ENCODE assay signal across 16 cellular contexts in the genomic region with DNA sequence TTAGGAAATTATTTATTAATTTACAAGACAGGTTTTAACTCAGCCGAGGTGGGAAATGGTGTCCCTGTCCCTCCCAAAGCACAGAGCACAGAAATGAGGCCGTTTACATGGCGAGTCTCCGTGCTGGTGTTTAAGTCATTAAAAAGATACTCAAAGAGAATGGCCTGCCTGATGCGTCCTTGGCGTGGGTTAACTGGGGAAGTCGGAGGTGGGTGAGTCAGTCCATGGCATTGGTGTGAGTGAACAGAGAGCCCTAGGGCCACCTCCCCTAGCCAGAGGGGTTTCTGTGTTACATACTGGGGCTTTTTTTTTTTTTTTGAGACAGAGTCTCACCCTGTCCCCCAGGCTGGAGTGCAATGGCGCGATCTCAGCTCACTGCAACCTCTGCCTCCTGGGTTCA. TPM values are rescaled to one million over a fixed set of nuclear protein-coding genes. Genes with fewer than 3 reads are reported as not detected.
DNase-seq lines count a peak whose midpoint lies in the region; ATAC-seq, FAIRE-seq and TF ChIP-seq lines count a peak whose summit lies in the region.
"Had no signal": no experiment of that assay in that cellular context is flagged by ENCODE, and none has a peak within 500 bp of the region (broad histone marks: within the 10 kb centered on the region; RNA-seq: fewer than 3 reads in every experiment).

No MANE protein-coding gene starts in this region.

- dilution Hi-C loops in keratinocyte (cut with MboI; ENCODE audit: extremely low pct_ligation_motif_present, low sequenced_read_pairs) = no loop called here

- H3K4me3 Mint-ChIP-seq in activated T-helper 2 cell treated with anti-CD3 and anti-CD28 coated beads, Interferon-gamma antibody, Interleukin-2, Interleukin-4, amounts not matched to agents 10 μg/mL and 5 μg/mL and 100 μg/mL, durations not matched to agents 14 hours and 24 hours and 36 hours (ENCODE audit: low read depth) = peak overlapping the region; percentile 8

- DNase-seq in EH (ENCODE audit: low read depth) (peak; percentile 21), keratinocyte (ENCODE audit: low read depth, low spot score) (no peak), upper lobe of right lung (no peak), neuronal stem cell (ENCODE audit: low spot score) (no peak)
- DNase-seq in activated T-helper 2 cell treated with anti-CD3 and anti-CD28 coated beads, Interferon-gamma antibody, Interleukin-2, Interleukin-4, amounts not matched to agents 10 μg/mL and 5 μg/mL and 100 μg/mL, durations not matched to agents 14 hours and 24 hours and 36 hours (ENCODE audit: low spot score) = no peak
- DNase-seq: activated T-cell treated with anti-CD3 and anti-CD28 coated beads, Interleukin-2, amount 50 U/mL, for 72 hours; BE2C; body of pancreas; NCI-H1048; NCI-H2171 treated with DMSO at 0.1 percent for 48 hours; SW 1271 had no signal

- TF ChIP-seq CTCF in keratinocyte (optimal IDR thresholded peaks at IDR 0.05 in 1 of 3, IDR thresholded peaks at IDR 0.05 in 1 of 3, conservative IDR thresholded peaks at IDR 0.05 in 1 of 3; ENCODE audit: extremely low read depth in 1 of 3, insufficient read depth in 2 of 3, low read length in 3 of 3) (no peak), upper lobe of right lung (IDR thresholded peaks at IDR 0.05) (no peak)

- intact Hi-C loops in activated T-helper 2 cell treated with anti-CD3 and anti-CD28 coated beads, Interferon-gamma antibody, Interleukin-2, Interleukin-4, amounts not matched to agents 10 μg/mL and 5 μg/mL and 100 μg/mL, durations not matched to agents 14 hours and 24 hours and 36 hours (cut with micrococcal nuclease) = no loop called here
- intact Hi-C loops in upper lobe of right lung (cut with DNase I) = no loop called here

- H4K8ac ChIP-seq in neuronal stem cell (ENCODE audit: low read depth, low read length) = no peak overlapping the region

- H4K91ac ChIP-seq in neuronal stem cell (ENCODE audit: low read depth, low read length, poor library complexity) = no peak overlapping the region

- peaks cover 40 to 70% (median 59%) of the 10 kb centered on the region in 11 experiments for H3K36me3 ChIP-seq in BLaER1 treated with 17β-estradiol and CSF1 and Interleukin-3, amounts not matched to agents 10 nM and 100 nM
- H3K36me3 ChIP-seq in keratinocyte (ENCODE audit: control insufficient read depth in 2 of 2, extremely low read depth in 1 of 2, insufficient read depth in 2 of 2, low read length in 2 of 2) = peaks cover 2 to 10% of the 10 kb centered on the region in 2 experiments
- peaks cover 48% of the 10 kb centered on the region for H3K36me3 ChIP-seq in upper lobe of right lung
- peaks cover 24 to 50% of the 10 kb centered on the region in 2 donors for H3K36me3 ChIP-seq in neuronal stem cell (replicated peaks in 1 of 2; ENCODE audit: control insufficient read depth in 2 of 2, insufficient read depth in 2 of 2, low read length in 2 of 2)

- H3K18ac ChIP-seq in neuronal stem cell (ENCODE audit: low read length) = no peak overlapping the region

- H2BK15ac ChIP-seq in neuronal stem cell (ENCODE audit: low read length) = no peak overlapping the region

- H3K36me3 Mint-ChIP-seq in activated T-helper 2 cell treated with anti-CD3 and anti-CD28 coated beads, Interferon-gamma antibody, Interleukin-2, Interleukin-4, amounts not matched to agents 10 μg/mL and 5 μg/mL and 100 μg/mL, durations not matched to agents 14 hours and 24 hours and 36 hours (ENCODE audit: low read depth) = peaks cover 47% of the 10 kb centered on the region

- FAIRE-seq in keratinocyte (lab: Jason Lieb, UNC) = no peak
- FAIRE-seq: GM12891, urothelium cell line had no signal

- no peak overlapping the region for H2AFZ ChIP-seq in keratinocyte (ENCODE audit: control insufficient read depth, low read length)
- no peak overlapping the region for H2AFZ ChIP-seq in neuronal stem cell (ENCODE audit: low read length)

- peaks cover 34 to 47% (median 39%) of the 10 kb centered on the region in 10 experiments for H3K4me1 ChIP-seq in BLaER1 treated with 17β-estradiol and CSF1 and Interleukin-3, amounts not matched to agents 10 nM and 100 nM
- peaks cover 39% of the 10 kb centered on the region for H3K4me1 ChIP-seq in keratinocyte (ENCODE audit: control insufficient read depth, extremely low read depth, insufficient read depth, low read length)
- peaks cover 27% of the 10 kb centered on the region for H3K4me1 ChIP-seq in upper lobe of right lung
- peaks cover 3 to 11% of the 10 kb centered on the region in 2 donors for H3K4me1 ChIP-seq in neuronal stem cell (ENCODE audit: control insufficient read depth in 2 of 2, insufficient read depth in 1 of 2, low read depth in 1 of 2, low read length in 2 of 2)

- H3K14ac ChIP-seq in neuronal stem cell (ENCODE audit: low read length) = no peak overlapping the region

- H3K79me2 ChIP-seq in keratinocyte (ENCODE audit: control insufficient read depth, insufficient read depth, low read length) = peaks cover 49% of the 10 kb centered on the region

- H3K4me1 Mint-ChIP-seq in activated T-helper 2 cell treated with anti-CD3 and anti-CD28 coated beads, Interferon-gamma antibody, Interleukin-2, Interleukin-4, amounts not matched to agents 10 μg/mL and 5 μg/mL and 100 μg/mL, durations not matched to agents 14 hours and 24 hours and 36 hours (ENCODE audit: low read depth) = peaks cover 15% of the 10 kb centered on the region

- peaks cover 21% of the 10 kb centered on the region for H3K79me1 ChIP-seq in neuronal stem cell (ENCODE audit: low read depth, low read length)

- no CpG with 5 or more reads among the region's 9 CpGs for WGBS in neuronal stem cell (ENCODE audit: extremely low coverage in 2 of 2, insufficient read length in 2 of 2, insufficient replicate concordance in 1 of 2), 2 donors

- peak overlapping the region in 10 of 11 experiments; percentile 92 to 100 (median 98); a peak in 18 of 22 replicates for H3K4me2 ChIP-seq in BLaER1 treated with 17β-estradiol and CSF1 and Interleukin-3, amounts not matched to agents 10 nM and 100 nM
- H3K4me2 ChIP-seq in keratinocyte (ENCODE audit: control insufficient read depth, extremely low read depth, insufficient read depth, low read depth, low read length) (peak overlapping the region; percentile 93), neuronal stem cell (ENCODE audit: insufficient read depth, low read length, poor library complexity, severe bottlenecking) (no peak overlapping the region)

- H3K23ac ChIP-seq in neuronal stem cell (ENCODE audit: low read depth, low read length, poor library complexity) = no peak overlapping the region

- H2BK120ac ChIP-seq in neuronal stem cell (ENCODE audit: low read depth, low read length) = no peak overlapping the region

- peak overlapping the region; percentile 33 for H3K27ac Mint-ChIP-seq in activated T-helper 2 cell treated with anti-CD3 and anti-CD28 coated beads, Interferon-gamma antibody, Interleukin-2, Interleukin-4, amounts not matched to agents 10 μg/mL and 5 μg/mL and 100 μg/mL, durations not matched to agents 14 hours and 24 hours and 36 hours

- H3K9me3 Mint-ChIP-seq in activated T-helper 2 cell treated with anti-CD3 and anti-CD28 coated beads, Interferon-gamma antibody, Interleukin-2, Interleukin-4, amounts not matched to agents 10 μg/mL and 5 μg/mL and 100 μg/mL, durations not matched to agents 14 hours and 24 hours and 36 hours = no peaks in the 10 kb centered on the region
- H3K9me3 Mint-ChIP-seq: activated T-cell treated with anti-CD3 and anti-CD28 coated beads, Interleukin-2, amount 50 U/mL, for 72 hours had no signal

- no peaks in the 10 kb centered on the region for H3K27me3 ChIP-seq in BLaER1 treated with 17β-estradiol and CSF1 and Interleukin-3, amounts not matched to agents 10 nM and 100 nM
- no peaks in the 10 kb centered on the region for H3K27me3 ChIP-seq in keratinocyte (ENCODE audit: control insufficient read depth, extremely low read depth, insufficient read depth, low read length)
- no peaks in the 10 kb centered on the region for H3K27me3 ChIP-seq in upper lobe of right lung
- no peaks in the 10 kb centered on the region for H3K27me3 ChIP-seq in neuronal stem cell (ENCODE audit: control insufficient read depth in 3 of 3, insufficient read depth in 3 of 3, low read depth in 1 of 3, low read length in 3 of 3)
- H3K27me3 ChIP-seq: BE2C, body of pancreas had no signal

- H4K20me1 ChIP-seq in BLaER1 treated with 17β-estradiol and CSF1 and Interleukin-3, amounts not matched to agents 10 nM and 100 nM = peaks cover 0 to 70% (median 36%) of the 10 kb centered on the region in 11 experiments; a peak in 18 of 22 replicates
- H4K20me1 ChIP-seq in keratinocyte (ENCODE audit: control insufficient read depth, extremely low read depth, insufficient read depth, low read length) = no peaks in the 10 kb centered on the region

- H2BK12ac ChIP-seq in neuronal stem cell (ENCODE audit: low read length) = no peak overlapping the region

- no peaks in the 10 kb centered on the region for H3K9me3 ChIP-seq in BLaER1 treated with 17β-estradiol and CSF1 and Interleukin-3, amounts not matched to agents 10 nM and 100 nM (replicated peaks in 1 of 11)
- H3K9me3 ChIP-seq in keratinocyte (ENCODE audit: control insufficient read depth, low read depth, low read length) (no peaks in the 10 kb centered on the region), upper lobe of right lung (no peaks in the 10 kb centered on the region), neuronal stem cell (replicated peaks in 1 of 2; ENCODE audit: control insufficient read depth in 2 of 2, insufficient read depth in 1 of 2, low read depth in 1 of 2, low read length in 2 of 2) (peaks cover 0 to 2% of the 10 kb centered on the region in 2 donors)
- H3K9me3 ChIP-seq: BE2C, body of pancreas had no signal

- no peak overlapping the region for H2BK5ac ChIP-seq in neuronal stem cell (ENCODE audit: low read length)

- H3K4me3 ChIP-seq in BLaER1 treated with 17β-estradiol and CSF1 and Interleukin-3, amounts not matched to agents 10 nM and 100 nM = peak overlapping the region in 1 of 10 experiments; percentile 14; a peak in 1 of 20 replicates
- H3K4me3 ChIP-seq in keratinocyte (ENCODE audit: control insufficient read depth in 2 of 3, extremely low read depth in 1 of 3, insufficient read depth in 2 of 3, low read depth in 1 of 3, low read length in 3 of 3) (peak overlapping the region in 2 of 3 experiments; percentile 55 to 57), upper lobe of right lung (no peak overlapping the region), neuronal stem cell (ENCODE audit: low read length in 2 of 2) (no peak overlapping the region)
- H3K4me3 ChIP-seq: body of pancreas had no signal

- H3K9ac ChIP-seq in BLaER1 treated with 17β-estradiol and CSF1 and Interleukin-3, amounts not matched to agents 10 nM and 100 nM = peak overlapping the region in 8 of 11 experiments; percentile 4 to 98 (median 94); a peak in 14 of 22 replicates
- H3K9ac ChIP-seq in keratinocyte (ENCODE audit: control insufficient read depth, extremely low read depth, insufficient read depth, low read length) = peak overlapping the region; percentile 69
- no peak overlapping the region for H3K9ac ChIP-seq in neuronal stem cell (ENCODE audit: low read depth, low read length, poor library complexity)

- no peaks in the 10 kb centered on the region for H3K9me1 ChIP-seq in keratinocyte (ENCODE audit: control insufficient read depth, extremely low read depth, insufficient read depth, low read length)

- no peak overlapping the region for H2AK5ac ChIP-seq in neuronal stem cell (ENCODE audit: low read depth, low read length)

- H3K4ac ChIP-seq in neuronal stem cell (ENCODE audit: low read length) = no peak overlapping the region

- ATAC-seq in upper lobe of right lung = no peak
- no peak for ATAC-seq in GM21381 (IDR thresholded peaks at IDR 0.05; ENCODE audit: unreplicated experiment)
- no peak for ATAC-seq in HG02610 (IDR thresholded peaks at IDR 0.05; ENCODE audit: unreplicated experiment)
- ATAC-seq: activated T-cell treated with anti-CD3 and anti-CD28 coated beads, Interleukin-2, amount 50 U/mL, for 72 hours; body of pancreas had no signal

- H3K27me3 Mint-ChIP-seq in activated T-helper 2 cell treated with anti-CD3 and anti-CD28 coated beads, Interferon-gamma antibody, Interleukin-2, Interleukin-4, amounts not matched to agents 10 μg/mL and 5 μg/mL and 100 μg/mL, durations not matched to agents 14 hours and 24 hours and 36 hours (ENCODE audit: low read depth) = no peaks in the 10 kb centered on the region

- no peak overlapping the region for H3K27ac ChIP-seq in BLaER1 treated with 17β-estradiol and CSF1 and Interleukin-3, amounts not matched to agents 10 nM and 100 nM
- H3K27ac ChIP-seq in keratinocyte (ENCODE audit: control insufficient read depth, insufficient read depth, low read length) (peak overlapping the region; percentile 76), upper lobe of right lung (no peak overlapping the region), neuronal stem cell (replicated peaks; ENCODE audit: low read length) (no peak overlapping the region)
- H3K27ac ChIP-seq: body of pancreas had no signal

RNA-seq across cellular contexts. Expression of gene FEM1A, which starts 3.9 kb away (rescaled TPM):
- 18.1 and 18.6 TPM in 2 replicates for total RNA-seq in activated T-helper 2 cell treated with anti-CD3 and anti-CD28 coated beads, Interferon-gamma antibody, Interleukin-2, Interleukin-4, amounts not matched to agents 10 μg/mL and 5 μg/mL and 100 μg/mL, durations not matched to agents 14 hours and 24 hours and 36 hours
- 3.5 to 6.2 TPM (median 4.8 TPM) in 3 replicates for polyA plus RNA-seq in keratinocyte
- 3.3 TPM for polyA plus RNA-seq in keratinocyte (2011; ENCODE audit: low read depth)
- 3.8 and 5.7 TPM in 2 replicates for polyA plus RNA-seq in keratinocyte (2011; cell fraction: cytosol; rRNA removed)
- polyA plus RNA-seq in keratinocyte (2011; cell fraction: nucleus; rRNA removed) = 3.8 and 5.1 TPM in 2 replicates
- polyA plus RNA-seq in keratinocyte (2012; ENCODE audit: low replicate concordance) = 0.92 and 1.1 TPM in 2 replicates
- polyA minus RNA-seq in keratinocyte = 6.1 to 10.5 TPM (median 7.2 TPM) in 3 replicates
- 12.7 TPM for polyA minus RNA-seq in keratinocyte (2011; cell fraction: cytosol; rRNA and poly(A)+ RNA removed)
- polyA minus RNA-seq in keratinocyte (2011; cell fraction: nucleus; rRNA and poly(A)+ RNA removed) = 7.5 and 7.7 TPM in 2 replicates
- total RNA-seq in upper lobe of right lung = 12.4 TPM
- 5.5 TPM for polyA plus RNA-seq in neuronal stem cell (2013, experiment 1 of 2)
- polyA plus RNA-seq in neuronal stem cell (2013, experiment 2 of 2) = 5.6 TPM

RNA-seq across cellular contexts. Expression of gene TICAM1, which starts 36.1 kb away (rescaled TPM):
- 28.1 and 30.4 TPM in 2 replicates for total RNA-seq in activated T-helper 2 cell treated with anti-CD3 and anti-CD28 coated beads, Interferon-gamma antibody, Interleukin-2, Interleukin-4, amounts not matched to agents 10 μg/mL and 5 μg/mL and 100 μg/mL, durations not matched to agents 14 hours and 24 hours and 36 hours
- 2.1 to 2.5 TPM (median 2.2 TPM) in 3 replicates for polyA plus RNA-seq in keratinocyte
- 15.3 TPM for polyA plus RNA-seq in keratinocyte (2011; ENCODE audit: low read depth)
- polyA plus RNA-seq in keratinocyte (2011; cell fraction: cytosol; rRNA removed) = 4.8 and 12.4 TPM in 2 replicates
- polyA plus RNA-seq in keratinocyte (2011; cell fraction: nucleus; rRNA removed) = 9.6 and 17.4 TPM in 2 replicates
- polyA plus RNA-seq in keratinocyte (2012; ENCODE audit: low replicate concordance) = 26.6 and 33.4 TPM in 2 replicates
- 1.6 to 16.6 TPM (median 2.1 TPM) in 3 replicates for polyA minus RNA-seq in keratinocyte
- 13.0 TPM for polyA minus RNA-seq in keratinocyte (2011; cell fraction: cytosol; rRNA and poly(A)+ RNA removed)
- 11.9 and 14.1 TPM in 2 replicates for polyA minus RNA-seq in keratinocyte (2011; cell fraction: nucleus; rRNA and poly(A)+ RNA removed)
- 16.6 TPM for total RNA-seq in upper lobe of right lung
- polyA plus RNA-seq in neuronal stem cell (2013, experiment 1 of 2) = 1.4 TPM
- 1.5 TPM for polyA plus RNA-seq in neuronal stem cell (2013, experiment 2 of 2)

Comparison
In these comparisons a context has a peak if more than half of its experiments do, and no peak if none do; other contexts are left out.
1. H3K4me3 ChIP-seq: peak in keratinocyte (2 of 3); none in upper lobe of right lung (single experiment) and neuronal stem cell (0 of 2).